Comparison of ENCODE assay signal across 7 cellular contexts in genomic region chr2:208254871-208255556, GRCh38. TPM values are rescaled to one million over a fixed set of nuclear protein-coding genes. Genes with fewer than 3 reads are reported as not detected.
DNase-seq lines count a peak whose midpoint lies in the region; ATAC-seq lines count a peak whose summit lies in the region.

Gene IDH1, minus strand, starts transcription at chr2:208255071. Its CDS starts 3,520 bp downstream, at chr2:208251551.

- peak; percentile 85 for ATAC-seq in GM18498 (IDR thresholded peaks at IDR 0.05; ENCODE audit: unreplicated experiment)
- ATAC-seq in HG02885 (IDR thresholded peaks at IDR 0.05; ENCODE audit: poor library complexity, unreplicated experiment): peak; percentile 75
- ATAC-seq in right cardiac atrium: peak; percentile 97 to 98

- intact Hi-C loops in right cardiac atrium (cut with DNase I): loop anchor here in 1 of 4 donors (5.0 kb wide), 2 partner anchors 78 to 153 kb away; no protein-coding TSS in a partner anchor

- no peaks in the 10 kb centered on the region for H3K27me3 ChIP-seq in right cardiac atrium (ENCODE audit: control insufficient read depth, insufficient read depth)

- WGBS in right cardiac atrium: under 1% methylated on average over 48 of the region's 48 CpGs

- H3K9me3 ChIP-seq in right cardiac atrium (ENCODE audit: control insufficient read depth, low read length): no peaks in the 10 kb centered on the region

- DNase-seq in NCI-H1694 (lab: John Stamatoyannopoulos, UW) (peak; percentile 92), T-helper 2 cell (peak; percentile 83 to 97 (median 90)), anterior cingulate cortex (lab: John Stamatoyannopoulos, UW) (peak; percentile 72 to 98 (median 96)), right cardiac atrium (peak; percentile 96 to 99 (median 99)), renal cortical epithelial cell (ENCODE audit: low read depth) (peak; percentile 80)

- peak within 1 kb of the TSS; percentile 85 for H3K4me3 ChIP-seq in right cardiac atrium (ENCODE audit: low read length)

- H3K27ac ChIP-seq in right cardiac atrium (ENCODE audit: low read length): peak within 1 kb of the TSS; percentile 74

- no peaks in the 10 kb centered on the region for H3K4me1 ChIP-seq in right cardiac atrium (ENCODE audit: control insufficient read depth, insufficient read depth, low read length)

RNA-seq across cellular contexts. Expression of gene IDH1, which starts in this region (rescaled TPM):
- total RNA-seq in right cardiac atrium (10 to 100 TPM; 27.0 to 45.0 (median 37.2) TPM), renal cortical epithelial cell (89.7 and 202 TPM in 2 replicates)
- polyA plus RNA-seq in right cardiac atrium: 18.2 TPM

Comparison
In these comparisons a context has a peak if more than half of its experiments do, and no peak if none do; other contexts are left out.
1. Peak in every context shown above with its lines: DNase-seq, ATAC-seq, H3K4me3 ChIP-seq and H3K27ac ChIP-seq.